In the genomic region with DNA sequence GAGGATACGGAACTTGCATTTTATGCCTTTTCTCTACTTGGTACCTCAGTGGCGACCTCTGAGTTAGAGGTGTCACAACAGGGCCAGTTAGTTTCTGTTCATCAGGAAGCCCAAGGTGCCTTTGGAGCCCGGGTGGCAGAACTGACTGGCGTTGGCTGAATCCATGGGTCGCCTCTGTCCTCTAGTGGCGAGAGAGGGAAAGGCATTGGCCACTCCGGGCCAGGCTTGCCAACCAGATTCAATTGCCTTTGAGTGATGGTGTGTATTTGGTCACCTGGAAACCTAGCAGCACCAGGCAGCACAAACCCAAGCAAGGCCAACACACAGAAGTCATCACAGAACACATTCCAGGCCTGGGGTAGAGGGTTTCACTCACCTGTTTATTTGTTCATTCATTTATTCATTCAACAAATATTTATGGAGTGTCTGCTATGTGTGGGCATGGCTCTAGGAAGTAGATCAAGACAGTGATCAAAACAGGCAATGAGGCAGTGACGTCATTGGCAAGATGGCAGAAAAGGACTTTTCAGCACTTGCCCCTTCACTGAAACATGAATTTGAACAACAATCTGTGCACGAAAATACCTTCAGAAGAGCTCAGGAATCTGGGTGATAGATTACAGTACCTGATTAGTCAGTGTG, we compare ENCODE assay signal across 7 cellular contexts. TPM values are rescaled to one million over a fixed set of nuclear protein-coding genes. Genes with fewer than 3 reads are reported as not detected.
A peak's percentile ranks its signal among the peaks of the same experiment; 100 is the strongest.
DNase-seq lines count a peak whose midpoint lies in the region; ATAC-seq, FAIRE-seq and TF ChIP-seq lines count a peak whose summit lies in the region.

No MANE protein-coding gene starts in this region.

- DNase-seq in NCI-H748 (lab: John Stamatoyannopoulos, UW; ENCODE audit: unreplicated experiment) (peak; percentile 73), glomerular visceral epithelial cell (ENCODE audit: extremely low spot score) (peak; percentile 55), pancreas (peak; percentile 49 to 82 (median 70))
- DNase-seq in activated T-helper 1 cell treated with anti-CD3 and anti-CD28 coated beads, Interleukin-12 subunit alpha, Interleukin-12 subunit beta, Interleukin-2, Interleukin-4 antibody, amounts not matched to agents 30 ng/mL and 10 ng/mL and 1 ng/mL, durations not matched to agents 14 hours and 24 hours and 36 hours (ENCODE audit: low spot score) = peak; percentile 26
- no peak for DNase-seq in stimulated activated naive CD4-positive, alpha-beta T cell treated with Interleukin-2 at 50 U/mL for 16 hours (lab: John Stamatoyannopoulos, UW)

- no peaks in the 10 kb centered on the region for H3K4me1 Mint-ChIP-seq in activated T-helper 1 cell treated with anti-CD3 and anti-CD28 coated beads, Interleukin-12 subunit alpha, Interleukin-12 subunit beta, Interleukin-2, Interleukin-4 antibody, amounts not matched to agents 30 ng/mL and 10 ng/mL and 1 ng/mL, durations not matched to agents 14 hours and 24 hours and 36 hours (ENCODE audit: low read depth)

- H3K4me3 Mint-ChIP-seq in activated T-helper 1 cell treated with anti-CD3 and anti-CD28 coated beads, Interleukin-12 subunit alpha, Interleukin-12 subunit beta, Interleukin-2, Interleukin-4 antibody, amounts not matched to agents 30 ng/mL and 10 ng/mL and 1 ng/mL, durations not matched to agents 14 hours and 24 hours and 36 hours = no peak overlapping the region

- intact Hi-C loops in activated T-helper 1 cell treated with anti-CD3 and anti-CD28 coated beads, Interleukin-12 subunit alpha, Interleukin-12 subunit beta, Interleukin-2, Interleukin-4 antibody, amounts not matched to agents 30 ng/mL and 10 ng/mL and 1 ng/mL, durations not matched to agents 14 hours and 24 hours and 36 hours (cut with micrococcal nuclease) = loop anchor here (1.0 kb wide), 1 partner anchor 148 kb away; no protein-coding TSS in a partner anchor
- intact Hi-C loops in pancreas (cut with DNase I) = loop anchor here in 2 of 3 donors (5.0 kb wide), 2 partner anchors 146 to 151 kb away; no protein-coding TSS in a partner anchor

- no peak overlapping the region for H3K4me3 ChIP-seq in pancreas

- H3K36me3 ChIP-seq in pancreas = no peaks in the 10 kb centered on the region

- H3K27me3 Mint-ChIP-seq in activated T-helper 1 cell treated with anti-CD3 and anti-CD28 coated beads, Interleukin-12 subunit alpha, Interleukin-12 subunit beta, Interleukin-2, Interleukin-4 antibody, amounts not matched to agents 30 ng/mL and 10 ng/mL and 1 ng/mL, durations not matched to agents 14 hours and 24 hours and 36 hours (ENCODE audit: insufficient read depth) = peaks cover 15% of the 10 kb centered on the region

- no peaks in the 10 kb centered on the region for H3K9me3 Mint-ChIP-seq in activated T-helper 1 cell treated with anti-CD3 and anti-CD28 coated beads, Interleukin-12 subunit alpha, Interleukin-12 subunit beta, Interleukin-2, Interleukin-4 antibody, amounts not matched to agents 30 ng/mL and 10 ng/mL and 1 ng/mL, durations not matched to agents 14 hours and 24 hours and 36 hours

- 13 to 18% methylated on average over 9 of the region's 9 CpGs for whole genome bisulfite sequencing in pancreas, 2 donors

- no peaks in the 10 kb centered on the region for H3K27me3 ChIP-seq in pancreas

- ATAC-seq in HG03442 (IDR thresholded peaks at IDR 0.05; ENCODE audit: unreplicated experiment) = peak; percentile 41
- peak; percentile 86 to 99 (median 98) for ATAC-seq in pancreas

- no peaks in the 10 kb centered on the region for H3K36me3 Mint-ChIP-seq in activated T-helper 1 cell treated with anti-CD3 and anti-CD28 coated beads, Interleukin-12 subunit alpha, Interleukin-12 subunit beta, Interleukin-2, Interleukin-4 antibody, amounts not matched to agents 30 ng/mL and 10 ng/mL and 1 ng/mL, durations not matched to agents 14 hours and 24 hours and 36 hours (ENCODE audit: low read depth)

- H3K9me3 ChIP-seq in pancreas = no peaks in the 10 kb centered on the region

- H3K27ac Mint-ChIP-seq in activated T-helper 1 cell treated with anti-CD3 and anti-CD28 coated beads, Interleukin-12 subunit alpha, Interleukin-12 subunit beta, Interleukin-2, Interleukin-4 antibody, amounts not matched to agents 30 ng/mL and 10 ng/mL and 1 ng/mL, durations not matched to agents 14 hours and 24 hours and 36 hours = no peak overlapping the region

- H3K4me1 ChIP-seq in pancreas = no peaks in the 10 kb centered on the region

- TF ChIP-seq CTCF in GM12872 (IDR thresholded peaks at IDR 0.05; ENCODE audit: insufficient read depth, low read depth, low read length) (peak; percentile 100), pancreas (IDR thresholded peaks at IDR 0.05) (peak; percentile 68 to 90 (median 86))

- FAIRE-seq in pancreas (lab: Jason Lieb, UNC) = no peak

- H3K27ac ChIP-seq in pancreas = no peak overlapping the region

RNA-seq across cellular contexts. Expression of a gene that starts 40.5 kb away (rescaled TPM):
- total RNA-seq in activated T-helper 1 cell treated with anti-CD3 and anti-CD28 coated beads, Interleukin-12 subunit alpha, Interleukin-12 subunit beta, Interleukin-2, Interleukin-4 antibody, amounts not matched to agents 30 ng/mL and 10 ng/mL and 1 ng/mL, durations not matched to agents 14 hours and 24 hours and 36 hours = not detected in 2 replicates
- 1 to 10 TPM in 1 of 6 donors, under 1 TPM in 5; 0.25 to 1.9 (median 0.65) TPM for total RNA-seq in pancreas
- 10 to 100 TPM in 1 of 2 donors, 1 to 10 TPM in 1; 1.6 to 11.1 TPM for polyA plus RNA-seq in pancreas
